ENCODE assay signal across 9 cellular contexts in the genomic region with DNA sequence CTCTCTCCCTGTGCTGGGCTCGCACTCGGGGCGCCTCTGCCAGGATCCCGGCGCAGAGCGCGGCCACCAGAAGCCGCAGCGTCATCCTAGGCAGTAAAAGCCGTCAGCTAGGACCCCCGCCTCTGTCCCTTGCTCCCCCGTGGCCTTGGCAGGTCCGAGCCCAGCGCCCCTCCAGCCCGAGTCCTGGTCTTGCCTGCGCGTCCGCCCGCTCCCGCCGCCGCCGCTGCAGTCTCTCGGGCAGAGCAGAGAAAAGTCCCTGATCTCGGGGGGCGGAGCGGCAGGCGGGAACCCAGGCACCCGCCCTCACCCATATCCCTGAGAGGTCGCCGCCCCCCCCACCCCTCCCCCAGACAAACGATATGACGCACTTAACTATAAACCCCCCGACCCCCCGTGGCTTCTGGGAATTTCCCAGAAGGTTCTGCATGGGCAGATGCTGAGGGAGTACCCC. TPM values are rescaled to one million over a fixed set of nuclear protein-coding genes. Genes with fewer than 3 reads are reported as not detected.
A peak's percentile ranks its signal among the peaks of the same experiment; 100 is the strongest.
DNase-seq lines count a peak whose midpoint lies in the region; ATAC-seq lines count a peak whose summit lies in the region.
"Had no signal": no experiment of that assay in that cellular context is flagged by ENCODE, and none has a peak within 500 bp of the region (broad histone marks: within the 10 kb centered on the region; RNA-seq: fewer than 3 reads in every experiment).

A gene (minus strand): TSS at position 255 of the 451 bp plus-strand sequence. CDS start 170 bp downstream, at position 85.

- no peaks in the 10 kb centered on the region for H3K79me1 ChIP-seq in mesenchymal stem cell (replicated peaks; ENCODE audit: low read length, poor library complexity, severe bottlenecking)

- no peaks in the 10 kb centered on the region for H3K4me1 Mint-ChIP-seq in activated CD4-positive, alpha-beta T cell treated with anti-CD3 and anti-CD28 coated beads for 36 hours

- H2BK12ac ChIP-seq in mesenchymal stem cell (ENCODE audit: low read length in 2 of 2), result peak within 1 kb of the TSS; percentile 85 to 98

- H3K27me3 ChIP-seq in ectodermal cell (ENCODE audit: control insufficient read depth, insufficient read depth, low read length, poor library complexity, severe bottlenecking) (peaks cover 18% of the 10 kb centered on the region), mesenchymal stem cell (ENCODE audit: control insufficient read depth in 1 of 2, insufficient read depth in 1 of 2, low read length in 2 of 2) (no peaks in the 10 kb centered on the region)

- peak within 1 kb of the TSS; percentile 49 for H4K8ac ChIP-seq in mesenchymal stem cell (ENCODE audit: low read length)

- H3K27ac Mint-ChIP-seq in activated CD4-positive, alpha-beta T cell treated with anti-CD3 and anti-CD28 coated beads for 36 hours, result no peak within 1 kb of the TSS

- H4K91ac ChIP-seq in mesenchymal stem cell (ENCODE audit: low read length), result peak within 1 kb of the TSS; percentile 90

- peak within 1 kb of the TSS in 1 of 2 experiments; percentile 61 for H3K23ac ChIP-seq in mesenchymal stem cell (ENCODE audit: low read length in 2 of 2)

- H2AFZ ChIP-seq in mesenchymal stem cell (ENCODE audit: low read depth, low read length), result no peak within 1 kb of the TSS

- peak within 1 kb of the TSS; percentile 75 for H3K9ac ChIP-seq in mesenchymal stem cell (ENCODE audit: low read length)

- H3K9me3 Mint-ChIP-seq in activated CD4-positive, alpha-beta T cell treated with anti-CD3 and anti-CD28 coated beads for 36 hours (ENCODE audit: low read depth), result no peaks in the 10 kb centered on the region

- peak within 1 kb of the TSS; percentile 82 to 92 for H3K4ac ChIP-seq in mesenchymal stem cell (ENCODE audit: low read depth in 1 of 2, low read length in 2 of 2)

- H3K18ac ChIP-seq in mesenchymal stem cell (ENCODE audit: low read depth in 1 of 2, low read length in 2 of 2), result peak within 1 kb of the TSS; percentile 86 to 94

- WGBS in ectodermal cell, 2 experiments, result 3 to 4% methylated on average over 34 to 35 of the region's 35 CpGs
- WGBS in mesenchymal stem cell, result 13% methylated on average over 25 of the region's 35 CpGs
- WGBS in urinary bladder, result 9% methylated on average over 35 of the region's 35 CpGs

- peak within 1 kb of the TSS in 1 of 2 experiments; percentile 80 for H3K14ac ChIP-seq in mesenchymal stem cell (ENCODE audit: low read length in 2 of 2)

- peaks cover 20% of the 10 kb centered on the region for H3K4me1 ChIP-seq in ectodermal cell (ENCODE audit: control insufficient read depth, insufficient read depth, low read length)
- peaks cover 95% of the 10 kb centered on the region for H3K4me1 ChIP-seq in mesenchymal stem cell (ENCODE audit: control insufficient read depth, insufficient read depth, low read depth, low read length)
- no peaks in the 10 kb centered on the region for H3K4me1 ChIP-seq in urinary bladder (ENCODE audit: insufficient read depth)

- H3K9me3 ChIP-seq in ectodermal cell (ENCODE audit: control insufficient read depth, low read length) (no peaks in the 10 kb centered on the region), mesenchymal stem cell (ENCODE audit: control insufficient read depth, low read length) (no peaks in the 10 kb centered on the region)

- H2AK5ac ChIP-seq in mesenchymal stem cell (ENCODE audit: low read length, severe bottlenecking), result peak within 1 kb of the TSS; percentile 92

- H3K4me3 Mint-ChIP-seq in activated CD4-positive, alpha-beta T cell treated with anti-CD3 and anti-CD28 coated beads for 36 hours, result no peak within 1 kb of the TSS

- intact Hi-C loops in activated CD4-positive, alpha-beta T cell treated with anti-CD3 and anti-CD28 coated beads for 36 hours (cut with DNase I, micrococcal nuclease), result no loop called here

- H3K4me3 ChIP-seq in ectodermal cell (ENCODE audit: insufficient read depth, low read depth, low read length), result peak within 1 kb of the TSS; percentile 30
- H3K4me3 ChIP-seq in mesenchymal stem cell (ENCODE audit: insufficient read depth in 1 of 2, low read depth in 1 of 2, low read length in 2 of 2), result peak within 1 kb of the TSS; percentile 59 to 73
- H3K4me3 ChIP-seq in urinary bladder (ENCODE audit: low read depth, low read length), result peak within 1 kb of the TSS; percentile 38

- CTCF ChIA-PET in activated CD4-positive, alpha-beta T cell treated with anti-CD3 and anti-CD28 coated beads for 36 hours (lab: Charles Lee), result no interaction called here

- peak within 1 kb of the TSS; percentile 55 for H2BK15ac ChIP-seq in mesenchymal stem cell (ENCODE audit: low read depth, poor library complexity, severe bottlenecking)

- ATAC-seq in HG03135 (IDR thresholded peaks at IDR 0.05; ENCODE audit: unreplicated experiment), result no peak
- ATAC-seq in activated CD4-positive, alpha-beta T cell treated with anti-CD3 and anti-CD28 coated beads for 36 hours, result no peak
- no peak for ATAC-seq in HG03280 (IDR thresholded peaks at IDR 0.05; ENCODE audit: unreplicated experiment)

- H3K27me3 Mint-ChIP-seq in activated CD4-positive, alpha-beta T cell treated with anti-CD3 and anti-CD28 coated beads for 36 hours, result peaks cover 18% of the 10 kb centered on the region

- peak within 1 kb of the TSS; percentile 73 for H2BK5ac ChIP-seq in mesenchymal stem cell (ENCODE audit: low read depth, low read length, poor library complexity, severe bottlenecking)

- H3K36me3 Mint-ChIP-seq in activated CD4-positive, alpha-beta T cell treated with anti-CD3 and anti-CD28 coated beads for 36 hours (ENCODE audit: low read depth), result peaks cover 12% of the 10 kb centered on the region

- H3K27ac ChIP-seq in ectodermal cell (ENCODE audit: insufficient read depth, low read depth, low read length, poor library complexity, severe bottlenecking) (no peak within 1 kb of the TSS), mesenchymal stem cell (ENCODE audit: low read length, poor library complexity, severe bottlenecking) (peak within 1 kb of the TSS; percentile 91), urinary bladder (ENCODE audit: low read depth) (peak within 1 kb of the TSS; percentile 39)

- DNase-seq in stimulated activated CD4-positive, alpha-beta T cell treated with anti-CD3 and anti-CD28 coated beads, Interleukin-15, amount 100 ng/mL, for 24 hours, result peak; percentile 19
- DNase-seq in stimulated activated CD4-positive, alpha-beta T cell treated with anti-CD3 and anti-CD28 coated beads, Interleukin-12 subunit alpha, Interleukin-12 subunit beta, amount 100 ng/mL, for 4 hours, result no peak
- DNase-seq in mesenchymal stem cell, result no peak
- DNase-seq in activated CD4-positive, alpha-beta T cell treated with anti-CD3 and anti-CD28 coated beads for 36 hours, result no peak
- DNase-seq: DMS153 had no signal

- peak within 1 kb of the TSS; percentile 78 for H2BK120ac ChIP-seq in mesenchymal stem cell (ENCODE audit: low read depth, low read length)

- POLR2A ChIA-PET in activated CD4-positive, alpha-beta T cell treated with anti-CD3 and anti-CD28 coated beads for 36 hours (lab: Charles Lee), result no interaction called here

- H3K4me2 ChIP-seq in mesenchymal stem cell (ENCODE audit: low read length, poor library complexity, severe bottlenecking), result peak within 1 kb of the TSS; percentile 81

- H3K36me3 ChIP-seq in ectodermal cell (ENCODE audit: control insufficient read depth, insufficient read depth, low read length), result peaks cover 16% of the 10 kb centered on the region
- peaks cover 19 to 63% of the 10 kb centered on the region in 2 experiments for H3K36me3 ChIP-seq in mesenchymal stem cell (ENCODE audit: control insufficient read depth in 1 of 2, insufficient read depth in 2 of 2, low read depth in 1 of 2, low read length in 2 of 2)
- peaks cover 1% of the 10 kb centered on the region for H3K36me3 ChIP-seq in urinary bladder (ENCODE audit: insufficient read depth)

RNA-seq across cellular contexts. Expression of the gene that starts here (rescaled TPM):
- 28.0 TPM for polyA plus RNA-seq in ectodermal cell (2013, experiment 1 of 4)
- polyA plus RNA-seq in ectodermal cell (2013, experiment 2 of 4), result 22.4 TPM
- 17.2 TPM for polyA plus RNA-seq in ectodermal cell (2013, experiment 3 of 4)
- polyA plus RNA-seq in ectodermal cell (2013, experiment 4 of 4), result 22.3 TPM
- polyA plus RNA-seq in mesenchymal stem cell (2013, experiment 1 of 2), result 95.7 TPM
- polyA plus RNA-seq in mesenchymal stem cell (2013, experiment 2 of 2), result 83.7 TPM
- total RNA-seq in urinary bladder, result 20.0 TPM
- polyA plus RNA-seq in urinary bladder, result 19.7 TPM
- under 1 TPM; 0.65 to 0.85 TPM for total RNA-seq in activated CD4-positive, alpha-beta T cell treated with anti-CD3 and anti-CD28 coated beads for 36 hours

Comparison
In these comparisons a context has a peak if more than half of its experiments do, and no peak if none do; other contexts are left out.
1. RNA of the gene that starts here (total RNA-seq): 20.0 TPM in urinary bladder (single experiment); 0.65 to 0.85 TPM in activated CD4-positive, alpha-beta T cell treated with anti-CD3 and anti-CD28 coated beads for 36 hours; every median in the first group is over 10 times any median in the second.
2. Peak in every context shown above with its lines, with median percentiles within 50 percentile points of each other: H3K4me3 ChIP-seq.